In the genomic region with DNA sequence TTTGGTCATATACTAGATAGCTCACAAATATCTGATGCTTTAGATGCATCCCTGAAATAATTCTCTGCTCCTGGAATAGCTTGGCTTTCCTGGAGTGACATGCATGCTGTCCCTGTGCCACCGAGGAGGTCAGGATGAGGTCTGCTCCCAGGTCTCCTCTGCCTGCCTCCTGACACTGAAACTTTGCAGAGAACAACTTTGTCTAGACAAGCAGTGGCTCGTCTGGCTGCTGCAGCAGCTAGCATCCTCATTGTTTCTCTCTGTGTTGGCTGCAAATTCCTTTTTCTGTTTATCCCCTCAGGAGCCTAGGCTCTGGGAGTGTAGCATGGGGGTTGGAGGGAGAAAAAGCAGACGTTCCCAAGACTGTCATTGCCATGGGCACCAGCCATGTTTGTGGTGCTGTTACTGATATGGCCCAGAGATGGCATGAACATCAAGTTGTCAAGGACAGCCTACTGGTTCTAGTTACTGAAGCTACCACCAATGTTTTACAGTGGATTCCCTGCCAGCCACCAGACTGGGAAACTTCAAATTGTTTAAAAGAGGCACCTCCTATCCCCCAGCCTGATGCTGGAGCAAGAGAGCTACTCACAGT, we compare ENCODE assay signal across 1 cellular context.
TF ChIP-seq lines count a peak whose summit lies in the region.

No MANE protein-coding gene starts in this region.

TF ChIP-seq in GM23338, 12 proteins besides CTCF, POLR2A, EP300 and RAD21 (continued from another document):
- TF ChIP-seq, protein P1, sequence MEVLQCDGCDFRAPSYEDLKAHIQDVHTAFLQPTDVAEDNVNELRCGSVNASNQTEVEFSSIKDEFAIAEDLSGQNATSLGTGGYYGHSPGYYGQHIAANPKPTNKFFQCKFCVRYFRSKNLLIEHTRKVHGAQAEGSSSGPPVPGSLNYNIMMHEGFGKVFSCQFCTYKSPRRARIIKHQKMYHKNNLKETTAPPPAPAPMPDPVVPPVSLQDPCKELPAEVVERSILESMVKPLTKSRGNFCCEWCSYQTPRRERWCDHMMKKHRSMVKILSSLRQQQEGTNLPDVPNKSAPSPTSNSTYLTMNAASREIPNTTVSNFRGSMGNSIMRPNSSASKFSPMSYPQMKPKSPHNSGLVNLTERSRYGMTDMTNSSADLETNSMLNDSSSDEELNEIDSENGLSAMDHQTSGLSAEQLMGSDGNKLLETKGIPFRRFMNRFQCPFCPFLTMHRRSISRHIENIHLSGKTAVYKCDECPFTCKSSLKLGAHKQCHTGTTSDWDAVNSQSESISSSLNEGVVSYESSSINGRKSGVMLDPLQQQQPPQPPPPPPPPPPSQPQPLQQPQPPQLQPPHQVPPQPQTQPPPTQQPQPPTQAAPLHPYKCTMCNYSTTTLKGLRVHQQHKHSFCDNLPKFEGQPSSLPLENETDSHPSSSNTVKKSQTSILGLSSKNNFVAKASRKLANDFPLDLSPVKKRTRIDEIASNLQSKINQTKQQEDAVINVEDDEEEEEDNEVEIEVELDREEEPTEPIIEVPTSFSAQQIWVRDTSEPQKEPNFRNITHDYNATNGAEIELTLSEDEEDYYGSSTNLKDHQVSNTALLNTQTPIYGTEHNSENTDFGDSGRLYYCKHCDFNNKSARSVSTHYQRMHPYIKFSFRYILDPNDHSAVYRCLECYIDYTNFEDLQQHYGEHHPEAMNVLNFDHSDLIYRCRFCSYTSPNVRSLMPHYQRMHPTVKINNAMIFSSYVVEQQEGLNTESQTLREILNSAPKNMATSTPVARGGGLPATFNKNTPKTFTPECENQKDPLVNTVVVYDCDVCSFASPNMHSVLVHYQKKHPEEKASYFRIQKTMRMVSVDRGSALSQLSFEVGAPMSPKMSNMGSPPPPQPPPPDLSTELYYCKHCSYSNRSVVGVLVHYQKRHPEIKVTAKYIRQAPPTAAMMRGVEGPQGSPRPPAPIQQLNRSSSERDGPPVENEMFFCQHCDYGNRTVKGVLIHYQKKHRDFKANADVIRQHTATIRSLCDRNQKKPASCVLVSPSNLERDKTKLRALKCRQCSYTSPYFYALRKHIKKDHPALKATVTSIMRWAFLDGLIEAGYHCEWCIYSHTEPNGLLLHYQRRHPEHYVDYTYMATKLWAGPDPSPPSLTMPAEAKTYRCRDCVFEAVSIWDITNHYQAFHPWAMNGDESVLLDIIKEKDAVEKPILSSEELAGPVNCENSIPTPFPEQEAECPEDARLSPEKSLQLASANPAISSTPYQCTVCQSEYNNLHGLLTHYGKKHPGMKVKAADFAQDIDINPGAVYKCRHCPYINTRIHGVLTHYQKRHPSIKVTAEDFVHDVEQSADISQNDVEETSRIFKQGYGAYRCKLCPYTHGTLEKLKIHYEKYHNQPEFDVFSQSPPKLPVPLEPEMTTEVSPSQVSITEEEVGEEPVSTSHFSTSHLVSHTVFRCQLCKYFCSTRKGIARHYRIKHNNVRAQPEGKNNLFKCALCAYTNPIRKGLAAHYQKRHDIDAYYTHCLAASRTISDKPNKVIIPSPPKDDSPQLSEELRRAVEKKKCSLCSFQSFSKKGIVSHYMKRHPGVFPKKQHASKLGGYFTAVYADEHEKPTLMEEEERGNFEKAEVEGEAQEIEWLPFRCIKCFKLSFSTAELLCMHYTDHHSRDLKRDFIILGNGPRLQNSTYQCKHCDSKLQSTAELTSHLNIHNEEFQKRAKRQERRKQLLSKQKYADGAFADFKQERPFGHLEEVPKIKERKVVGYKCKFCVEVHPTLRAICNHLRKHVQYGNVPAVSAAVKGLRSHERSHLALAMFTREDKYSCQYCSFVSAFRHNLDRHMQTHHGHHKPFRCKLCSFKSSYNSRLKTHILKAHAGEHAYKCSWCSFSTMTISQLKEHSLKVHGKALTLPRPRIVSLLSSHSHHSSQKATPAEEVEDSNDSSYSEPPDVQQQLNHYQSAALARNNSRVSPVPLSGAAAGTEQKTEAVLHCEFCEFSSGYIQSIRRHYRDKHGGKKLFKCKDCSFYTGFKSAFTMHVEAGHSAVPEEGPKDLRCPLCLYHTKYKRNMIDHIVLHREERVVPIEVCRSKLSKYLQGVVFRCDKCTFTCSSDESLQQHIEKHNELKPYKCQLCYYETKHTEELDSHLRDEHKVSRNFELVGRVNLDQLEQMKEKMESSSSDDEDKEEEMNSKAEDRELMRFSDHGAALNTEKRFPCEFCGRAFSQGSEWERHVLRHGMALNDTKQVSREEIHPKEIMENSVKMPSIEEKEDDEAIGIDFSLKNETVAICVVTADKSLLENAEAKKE (CRISPR knock-in tag; IDR thresholded peaks at IDR 0.05), result no peak
- TF ChIP-seq CREB1 (CRISPR knock-in tag; IDR thresholded peaks at IDR 0.05; ENCODE audit: low read depth) (no peak), ZNF331 (CRISPR knock-in tag; IDR thresholded peaks at IDR 0.05; ENCODE audit: low read depth) (no peak), EZH2phosphoT487 (IDR thresholded peaks at IDR 0.05; ENCODE audit: unreplicated experiment) (no peak), POLR2AphosphoS5 (IDR thresholded peaks at IDR 0.05; ENCODE audit: low read depth) (no peak), EZH2 (IDR thresholded peaks at IDR 0.05; ENCODE audit: low read depth, unreplicated experiment) (no peak)
- TF ChIP-seq, protein P2, sequence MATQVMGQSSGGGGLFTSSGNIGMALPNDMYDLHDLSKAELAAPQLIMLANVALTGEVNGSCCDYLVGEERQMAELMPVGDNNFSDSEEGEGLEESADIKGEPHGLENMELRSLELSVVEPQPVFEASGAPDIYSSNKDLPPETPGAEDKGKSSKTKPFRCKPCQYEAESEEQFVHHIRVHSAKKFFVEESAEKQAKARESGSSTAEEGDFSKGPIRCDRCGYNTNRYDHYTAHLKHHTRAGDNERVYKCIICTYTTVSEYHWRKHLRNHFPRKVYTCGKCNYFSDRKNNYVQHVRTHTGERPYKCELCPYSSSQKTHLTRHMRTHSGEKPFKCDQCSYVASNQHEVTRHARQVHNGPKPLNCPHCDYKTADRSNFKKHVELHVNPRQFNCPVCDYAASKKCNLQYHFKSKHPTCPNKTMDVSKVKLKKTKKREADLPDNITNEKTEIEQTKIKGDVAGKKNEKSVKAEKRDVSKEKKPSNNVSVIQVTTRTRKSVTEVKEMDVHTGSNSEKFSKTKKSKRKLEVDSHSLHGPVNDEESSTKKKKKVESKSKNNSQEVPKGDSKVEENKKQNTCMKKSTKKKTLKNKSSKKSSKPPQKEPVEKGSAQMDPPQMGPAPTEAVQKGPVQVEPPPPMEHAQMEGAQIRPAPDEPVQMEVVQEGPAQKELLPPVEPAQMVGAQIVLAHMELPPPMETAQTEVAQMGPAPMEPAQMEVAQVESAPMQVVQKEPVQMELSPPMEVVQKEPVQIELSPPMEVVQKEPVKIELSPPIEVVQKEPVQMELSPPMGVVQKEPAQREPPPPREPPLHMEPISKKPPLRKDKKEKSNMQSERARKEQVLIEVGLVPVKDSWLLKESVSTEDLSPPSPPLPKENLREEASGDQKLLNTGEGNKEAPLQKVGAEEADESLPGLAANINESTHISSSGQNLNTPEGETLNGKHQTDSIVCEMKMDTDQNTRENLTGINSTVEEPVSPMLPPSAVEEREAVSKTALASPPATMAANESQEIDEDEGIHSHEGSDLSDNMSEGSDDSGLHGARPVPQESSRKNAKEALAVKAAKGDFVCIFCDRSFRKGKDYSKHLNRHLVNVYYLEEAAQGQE (IDR thresholded peaks at IDR 0.05; ENCODE audit: unreplicated experiment), result no peak
TF ChIP-seq in GM23338: peak in this region for 0.
